Comparison of ENCODE assay signal across 8 cellular contexts in the genomic region with DNA sequence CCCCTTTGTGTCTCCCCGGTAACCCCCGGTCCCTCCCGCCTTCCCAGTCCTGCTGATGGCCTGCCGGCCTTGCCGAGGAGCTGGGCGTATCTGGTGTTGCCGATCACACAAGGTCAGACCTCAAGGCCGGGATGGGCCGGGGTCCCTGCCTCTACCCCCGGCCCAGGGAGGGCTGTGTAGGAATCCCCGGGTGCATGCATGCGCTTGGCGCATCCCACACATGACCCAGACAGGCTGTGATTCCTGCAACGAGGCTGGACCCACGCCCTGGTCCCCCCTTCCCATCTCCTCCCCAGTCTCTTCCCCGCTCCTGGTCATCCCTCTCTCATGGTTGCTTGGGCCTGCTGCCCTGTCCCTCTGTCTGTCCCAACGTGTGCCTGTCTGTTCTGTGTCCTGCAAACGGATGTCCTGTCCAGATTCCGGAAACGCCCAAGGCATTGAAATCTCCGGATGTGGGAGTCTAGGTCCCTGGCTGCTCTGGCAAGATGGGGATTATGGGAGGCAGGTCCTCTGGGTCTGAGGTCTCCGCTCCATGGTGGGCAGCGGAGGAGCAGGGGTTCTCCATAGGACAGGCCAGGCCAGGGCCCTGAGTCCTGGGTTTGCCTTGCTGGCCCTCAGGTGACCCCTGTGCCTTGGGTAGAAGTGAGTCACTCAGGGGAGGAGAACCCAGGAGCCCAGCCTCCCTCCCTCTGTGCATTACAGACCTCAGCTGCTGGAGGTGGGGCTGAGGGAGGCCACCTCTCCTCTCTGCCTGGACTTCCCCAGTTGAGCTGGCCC. TPM values are rescaled to one million over a fixed set of nuclear protein-coding genes. Genes with fewer than 3 reads are reported as not detected.
DNase-seq lines count a peak whose midpoint lies in the region; ATAC-seq and TF ChIP-seq lines count a peak whose summit lies in the region.

No MANE protein-coding gene starts in this region.

- peaks cover 0 to 44% (median 17%) of the 10 kb centered on the region in 11 experiments; a peak in 16 of 22 replicates for H4K20me1 ChIP-seq in BLaER1 treated with 17β-estradiol and CSF1 and Interleukin-3, amounts not matched to agents 10 nM and 100 nM

- H3K9ac ChIP-seq in BLaER1 treated with 17β-estradiol and CSF1 and Interleukin-3, amounts not matched to agents 10 nM and 100 nM: peak overlapping the region in 10 of 11 experiments; percentile 86 to 97 (median 90); a peak in 21 of 22 replicates
- H3K9ac ChIP-seq in parathyroid adenoma: no peak overlapping the region

- H3K79me2 ChIP-seq in parathyroid adenoma: peaks cover 4% of the 10 kb centered on the region

- no peaks in the 10 kb centered on the region for H3K27me3 Mint-ChIP-seq in activated T-cell treated with anti-CD3 and anti-CD28 coated beads, Interleukin-2, amount 50 U/mL, for 4 hours (ENCODE audit: low read depth)

- H3K4me1 ChIP-seq in BLaER1 treated with 17β-estradiol and CSF1 and Interleukin-3, amounts not matched to agents 10 nM and 100 nM: peaks cover 51 to 74% (median 65%) of the 10 kb centered on the region in 10 experiments
- H3K4me1 ChIP-seq in parathyroid adenoma: peaks cover 9% of the 10 kb centered on the region

- TF ChIP-seq CTCF in foreskin fibroblast (IDR thresholded peaks at IDR 0.05; ENCODE audit: low read depth, low read length) (no peak), parathyroid adenoma (IDR thresholded peaks at IDR 0.05) (no peak)

- peak overlapping the region; percentile 91 to 99 (median 97) for H3K4me2 ChIP-seq in BLaER1 treated with 17β-estradiol and CSF1 and Interleukin-3, amounts not matched to agents 10 nM and 100 nM
- H3K4me2 ChIP-seq in parathyroid adenoma (ENCODE audit: low read length): peak overlapping the region; percentile 96

- peak overlapping the region in 6 of 11 experiments; percentile 1 to 26 (median 20); a peak in 7 of 22 replicates for H3K27ac ChIP-seq in BLaER1 treated with 17β-estradiol and CSF1 and Interleukin-3, amounts not matched to agents 10 nM and 100 nM
- H3K27ac ChIP-seq in KOPT-K1 (ENCODE audit: low read depth, low read length, poor library complexity, severe bottlenecking) (peak overlapping the region; percentile 82), parathyroid adenoma (peak overlapping the region; percentile 52)

- peak overlapping the region; percentile 86 to 99 (median 96); a peak in 19 of 20 replicates for H3K4me3 ChIP-seq in BLaER1 treated with 17β-estradiol and CSF1 and Interleukin-3, amounts not matched to agents 10 nM and 100 nM
- H3K4me3 ChIP-seq in foreskin fibroblast (ENCODE audit: low read depth in 1 of 2, low read length in 2 of 2) (peak overlapping the region; percentile 67 to 74), parathyroid adenoma (ENCODE audit: low read depth, low read length) (peak overlapping the region; percentile 66)

- no peaks in the 10 kb centered on the region for H3K9me3 Mint-ChIP-seq in activated T-cell treated with anti-CD3 and anti-CD28 coated beads, Interleukin-2, amount 50 U/mL, for 4 hours

- peak overlapping the region; percentile 81 for H3K4me3 Mint-ChIP-seq in activated T-cell treated with anti-CD3 and anti-CD28 coated beads, Interleukin-2, amount 50 U/mL, for 4 hours

- H3K36me3 ChIP-seq in BLaER1 treated with 17β-estradiol and CSF1 and Interleukin-3, amounts not matched to agents 10 nM and 100 nM: peaks cover 0 to 25% (median 14%) of the 10 kb centered on the region in 11 experiments; a peak in 13 of 22 replicates
- H3K36me3 ChIP-seq in KOPT-K1 (ENCODE audit: insufficient read depth, low read length) (peaks cover 10% of the 10 kb centered on the region; the same call in 1 of the 2 replicates), parathyroid adenoma (ENCODE audit: control insufficient read depth, insufficient read depth, low read length) (no peaks in the 10 kb centered on the region)

- no peaks in the 10 kb centered on the region for H3K9me3 ChIP-seq in BLaER1 treated with 17β-estradiol and CSF1 and Interleukin-3, amounts not matched to agents 10 nM and 100 nM (replicated peaks in 1 of 11)
- H3K9me3 ChIP-seq in KOPT-K1 (ENCODE audit: insufficient read depth, low read length, poor library complexity, severe bottlenecking): no peaks in the 10 kb centered on the region
- no peaks in the 10 kb centered on the region for H3K9me3 ChIP-seq in parathyroid adenoma (ENCODE audit: control insufficient read depth, low read length)

- DNase-seq in activated T-cell treated with anti-CD3 and anti-CD28 coated beads, Interleukin-2, amount 50 U/mL, for 4 hours: peak; percentile 37
- DNase-seq in foreskin fibroblast (peak; percentile 80 to 89), NCI-H748 (lab: John Stamatoyannopoulos, UW; ENCODE audit: unreplicated experiment) (no peak), SHP77 (lab: John Stamatoyannopoulos, UW) (no peak)

- peak; percentile 45 to 53 for ATAC-seq in activated T-cell treated with anti-CD3 and anti-CD28 coated beads, Interleukin-2, amount 50 U/mL, for 4 hours
- ATAC-seq in GM21529 (IDR thresholded peaks at IDR 0.05; ENCODE audit: unreplicated experiment): no peak

- no peak overlapping the region for H2AFZ ChIP-seq in parathyroid adenoma

- H3K27me3 ChIP-seq in BLaER1 treated with 17β-estradiol and CSF1 and Interleukin-3, amounts not matched to agents 10 nM and 100 nM: no peaks in the 10 kb centered on the region
- no peaks in the 10 kb centered on the region for H3K27me3 ChIP-seq in parathyroid adenoma (ENCODE audit: control insufficient read depth, insufficient read depth, low read length)

- H3K4me1 Mint-ChIP-seq in activated T-cell treated with anti-CD3 and anti-CD28 coated beads, Interleukin-2, amount 50 U/mL, for 4 hours (ENCODE audit: low read depth): peaks cover 44% of the 10 kb centered on the region

- H3K36me3 Mint-ChIP-seq in activated T-cell treated with anti-CD3 and anti-CD28 coated beads, Interleukin-2, amount 50 U/mL, for 4 hours (ENCODE audit: insufficient read depth): no peaks in the 10 kb centered on the region

RNA-seq across cellular contexts. Expression of a gene that starts 1.6 kb away (rescaled TPM):
- total RNA-seq in activated T-cell treated with anti-CD3 and anti-CD28 coated beads, Interleukin-2, amount 50 U/mL, for 4 hours: 100 to 1,000 TPM; 171 to 213 (median 197) TPM

RNA-seq across cellular contexts. Expression of a gene that starts 15.6 kb away (rescaled TPM):
- 100 to 1,000 TPM; 538 to 557 (median 548) TPM for total RNA-seq in activated T-cell treated with anti-CD3 and anti-CD28 coated beads, Interleukin-2, amount 50 U/mL, for 4 hours

RNA-seq across cellular contexts. Expression of a gene that starts 40.4 kb away (rescaled TPM):
- total RNA-seq in activated T-cell treated with anti-CD3 and anti-CD28 coated beads, Interleukin-2, amount 50 U/mL, for 4 hours: under 1 TPM in 1 of 3 donors, not detected in 2; 0.19 TPM

RNA-seq across cellular contexts. Expression of a gene that starts 53.5 kb away (rescaled TPM):
- 100 to 1,000 TPM; 217 to 280 (median 218) TPM for total RNA-seq in activated T-cell treated with anti-CD3 and anti-CD28 coated beads, Interleukin-2, amount 50 U/mL, for 4 hours

Comparison
In these comparisons a context has a peak if more than half of its experiments do, and no peak if none do; other contexts are left out.
1. H3K27ac ChIP-seq: peak in every context shown above with its lines; median percentile 82 in KOPT-K1; 52 in parathyroid adenoma; 20 in BLaER1 treated with 17β-estradiol and CSF1 and Interleukin-3, amounts not matched to agents 10 nM and 100 nM.
2. DNase-seq: peak in activated T-cell treated with anti-CD3 and anti-CD28 coated beads, Interleukin-2, amount 50 U/mL, for 4 hours (single experiment) and foreskin fibroblast (2 of 2); none in NCI-H748 (single experiment) and SHP77 (0 of 2).
3. Peak in every context shown above with its lines, with median percentiles within 50 percentile points of each other: H3K4me3 ChIP-seq.